Comparison of ENCODE assay signal across 9 cellular contexts in the genomic region with DNA sequence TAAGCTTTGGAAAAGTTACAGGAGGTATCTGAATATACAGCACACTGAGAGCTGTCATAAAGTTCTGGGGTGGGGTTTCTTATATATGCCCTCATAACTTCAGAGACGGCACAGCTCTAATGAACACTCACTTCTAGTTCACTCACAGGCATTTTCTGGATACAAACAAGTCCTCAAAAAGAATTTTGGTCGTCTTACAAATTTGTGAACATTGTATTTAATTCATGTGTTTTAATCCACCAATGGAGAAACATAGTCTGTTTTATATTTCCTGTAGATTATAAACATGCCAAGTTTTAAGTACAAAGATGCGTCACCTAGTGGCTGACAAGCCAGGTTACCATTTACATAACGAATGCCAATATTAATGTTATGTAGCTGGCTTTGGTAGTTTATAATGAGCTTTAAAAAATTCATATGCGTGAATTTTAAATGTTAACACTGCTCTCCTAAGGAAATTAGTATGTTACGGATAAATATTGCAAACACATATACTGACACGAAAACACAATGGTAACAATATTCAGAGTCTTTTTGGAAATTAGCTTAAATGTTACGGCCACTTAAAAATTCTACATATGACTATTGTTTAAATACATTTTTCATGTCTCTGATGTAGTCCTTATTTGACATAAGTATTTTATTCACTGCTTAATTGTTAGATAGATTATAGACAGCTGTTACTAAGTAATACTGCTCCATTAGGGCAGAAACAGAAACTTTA.
DNase-seq lines count a peak whose midpoint lies in the region; ATAC-seq lines count a peak whose summit lies in the region.
"Had no signal": no experiment of that assay in that cellular context is flagged by ENCODE, and none has a peak within 500 bp of the region (broad histone marks: within the 10 kb centered on the region; RNA-seq: fewer than 3 reads in every experiment).

No MANE protein-coding gene starts in this region.

- no peak for ATAC-seq in GM21390 (IDR thresholded peaks at IDR 0.05; ENCODE audit: unreplicated experiment)
- ATAC-seq in HG02884 (IDR thresholded peaks at IDR 0.05; ENCODE audit: unreplicated experiment) = no peak
- no peak for ATAC-seq in HG02678 (IDR thresholded peaks at IDR 0.05; ENCODE audit: unreplicated experiment)

- DNase-seq in HS-27A (ENCODE audit: low read depth) (peak; percentile 20), amniotic epithelial cell (ENCODE audit: low read depth) (peak; percentile 78), iris pigment epithelial cell (ENCODE audit: low read depth) (peak; percentile 82), stromal cell of bone marrow (ENCODE audit: low read depth) (peak; percentile 63), NCI-H2196 (lab: John Stamatoyannopoulos, UW; ENCODE audit: unreplicated experiment) (no peak)
- DNase-seq: activated gamma-delta T cell treated with Interleukin-2 at 50 U/mL for 16 hours had no signal
